Comparison of ENCODE assay signal across 20 cellular contexts in genomic region chr5:59728356-59728755, GRCh38.
"Had no signal": no experiment of that assay in that cellular context is flagged by ENCODE, and none has a peak within 500 bp of the region (broad histone marks: within the 10 kb centered on the region; RNA-seq: fewer than 3 reads in every experiment).

No MANE protein-coding gene starts in this region.

- H2AFZ ChIP-seq: neural progenitor cell had no signal

- H3K4me3 ChIP-seq: left ventricle myocardium inferior, neural progenitor cell had no signal

- H3K9me3 ChIP-seq: left ventricle myocardium inferior had no signal

- H3K4me2 ChIP-seq: neural progenitor cell had no signal

- H3K27ac ChIP-seq: epithelial cell of prostate, left ventricle myocardium inferior, neural progenitor cell, WERI-Rb-1 had no signal

- DNase-seq: activated CD4-positive, alpha-beta T cell treated with anti-CD3 and anti-CD28 coated beads for 48 hours; activated CD4-positive, alpha-beta T cell treated with anti-CD3 and anti-CD28 coated beads, Interleukin-2, amount 50 U/mL, for 48 hours; activated CD8-positive, alpha-beta memory T cell treated with anti-CD3 and anti-CD28 coated beads for 24 hours; activated effector memory CD4-positive, alpha-beta T cell treated with Interleukin-2 at 50 U/mL for 16 hours; activated naive CD4-positive, alpha-beta T cell treated with Interleukin-2 at 50 U/mL for 16 hours; anterior cingulate cortex; effector CD4-positive, alpha-beta T cell; islet precursor cell; left ventricle myocardium inferior; naive thymus-derived CD8-positive, alpha-beta T cell; occipital lobe; right cardiac atrium; stimulated activated CD4-positive, alpha-beta T cell treated with anti-CD3 and anti-CD28 coated beads, Interleukin-12 subunit alpha, Interleukin-12 subunit beta, amount 100 ng/mL, for 4 hours; stimulated activated CD4-positive, alpha-beta T cell treated with anti-CD3 and anti-CD28 coated beads, Interleukin-4, amount 100 ng/mL, for 24 hours; stimulated activated naive CD8-positive, alpha-beta T cell treated with anti-CD3 and anti-CD28 coated beads, Interleukin-15, amount 100 ng/mL, for 72 hours; substantia nigra; T-helper 9 cell; WERI-Rb-1 had no signal

- H3K27me3 ChIP-seq: neural progenitor cell had no signal

- H3K4me1 ChIP-seq: left ventricle myocardium inferior had no signal

- H3K36me3 ChIP-seq: left ventricle myocardium inferior, neural progenitor cell, WERI-Rb-1 had no signal

- H3K9ac ChIP-seq: neural progenitor cell had no signal
